13 cellular contexts compared by ENCODE assay signal in genomic region chr12:110739488-110739887, GRCh38. TPM values are rescaled to one million over a fixed set of nuclear protein-coding genes. Genes with fewer than 3 reads are reported as not detected.
DNase-seq lines count a peak whose midpoint lies in the region; ATAC-seq, FAIRE-seq and TF ChIP-seq lines count a peak whose summit lies in the region.
"Had no signal": no experiment of that assay in that cellular context is flagged by ENCODE, and none has a peak within 500 bp of the region (broad histone marks: within the 10 kb centered on the region; RNA-seq: fewer than 3 reads in every experiment).

No MANE protein-coding gene starts in this region.

- H3K9ac ChIP-seq in HUES48 (ENCODE audit: low read depth, low read length), result no peak overlapping the region
- no peak overlapping the region for H3K9ac ChIP-seq in K562 (ENCODE audit: insufficient read depth in 1 of 2, low read depth in 2 of 2, low read length in 2 of 2)
- H3K9ac ChIP-seq in neural cell (ENCODE audit: low read length), result no peak overlapping the region

- no peaks in the 10 kb centered on the region for H3K27me3 ChIP-seq in CD4-positive, alpha-beta T cell (ENCODE audit: control insufficient read depth, insufficient read depth, low read length)
- H3K27me3 ChIP-seq in HUES48 (ENCODE audit: control insufficient read depth, insufficient read depth, low read length), result no peaks in the 10 kb centered on the region
- H3K27me3 ChIP-seq in K562 (ENCODE audit: control insufficient read depth in 2 of 2, insufficient read depth in 2 of 2, low read length in 2 of 2), result no peaks in the 10 kb centered on the region
- H3K27me3 ChIP-seq in neural cell (ENCODE audit: insufficient read depth, low read depth, low read length), result no peaks in the 10 kb centered on the region
- H3K27me3 ChIP-seq: colonic mucosa had no signal

- no peak for TF ChIP-seq POLR2A in K562 (conservative IDR thresholded peaks at IDR 0.05)

- intact Hi-C loops in CD4-positive, alpha-beta T cell (cut with DNase I, micrococcal nuclease), result loop anchor here (5.0 to 10.0 kb wide), 3 partner anchors 85 to 237 kb away; partner anchors contain the start of genes RAD9B (in 1 of the 2) and VPS29 (in 1 of the 2)
- intact Hi-C loops in K562 (cut with micrococcal nuclease), result no loop called here

- no peak for TF ChIP-seq CTCF in CD4-positive, alpha-beta T cell (IDR thresholded peaks at IDR 0.05)
- TF ChIP-seq CTCF in K562 (IDR thresholded peaks at IDR 0.05 in 2 of 3, conservative IDR thresholded peaks at IDR 0.05 in 1 of 3; ENCODE audit: insufficient read depth in 2 of 3, low read depth in 1 of 3, low read length in 3 of 3), result no peak
- TF ChIP-seq CTCF in neural cell (IDR thresholded peaks at IDR 0.05; ENCODE audit: poor library complexity, severe bottlenecking), result no peak

- no TSS peak for BruUV-seq in K562 (replicated peaks; lab: Mats Ljungman, UMichigan)

- no peak for TF ChIP-seq EP300 in K562 (IDR thresholded peaks at IDR 0.05; ENCODE audit: low read length)
- no peak for TF ChIP-seq EP300 in neural cell (conservative IDR thresholded peaks at IDR 0.05; ENCODE audit: poor library complexity, severe bottlenecking)

- no peaks in the 10 kb centered on the region for H3K9me3 Mint-ChIP-seq in CD4-positive, alpha-beta T cell

- no peaks in the 10 kb centered on the region for H3F3A ChIP-seq in neural cell (ENCODE audit: insufficient read depth, low read length, poor library complexity, severe bottlenecking)

- peaks cover 3% of the 10 kb centered on the region for H3K9me1 ChIP-seq in K562 (ENCODE audit: control insufficient read depth, insufficient read depth, low read length)

- peaks cover 25% of the 10 kb centered on the region for H3K36me3 ChIP-seq in HUES48 (ENCODE audit: control insufficient read depth, insufficient read depth, low read length)
- peaks cover 58% of the 10 kb centered on the region for H3K36me3 ChIP-seq in K562 (ENCODE audit: control insufficient read depth, insufficient read depth, low read length)
- H3K36me3 ChIP-seq in neural cell (ENCODE audit: insufficient read depth, low read length), result no peaks in the 10 kb centered on the region
- H3K36me3 ChIP-seq: colonic mucosa had no signal

- in situ Hi-C loops in K562 (cut with MboI), result no loop called here

- H3K79me2 ChIP-seq in K562 (ENCODE audit: control insufficient read depth, insufficient read depth, low read length) (peaks cover 83% of the 10 kb centered on the region), neural cell (replicated peaks; ENCODE audit: insufficient read depth, low read length) (peaks cover 78% of the 10 kb centered on the region)

- peaks cover 85% of the 10 kb centered on the region for H3K4me1 Mint-ChIP-seq in CD4-positive, alpha-beta T cell (ENCODE audit: low read depth)

- peak overlapping the region; percentile 69 for H3K4me3 Mint-ChIP-seq in CD4-positive, alpha-beta T cell

- H4K20me1 ChIP-seq in K562 (replicated peaks; ENCODE audit: control insufficient read depth, insufficient read depth, low read length), result peaks cover 45% of the 10 kb centered on the region
- H4K20me1 ChIP-seq in neural cell (ENCODE audit: insufficient read depth), result peaks cover 7% of the 10 kb centered on the region

- FAIRE-seq in K562 (lab: Jason Lieb, UNC) (no peak), urothelium cell line (lab: Jason Lieb, UNC) (no peak)

- TF ChIP-seq RAD21 in K562 (CRISPR knock-in tag; conservative IDR thresholded peaks at IDR 0.05 in 1 of 2, IDR thresholded peaks at IDR 0.05 in 1 of 2), result no peak
- TF ChIP-seq RAD21 in neural cell (conservative IDR thresholded peaks at IDR 0.05), result no peak

- H3K4me1 ChIP-seq in HUES48 (ENCODE audit: control insufficient read depth, insufficient read depth, low read length) (peaks cover 26% of the 10 kb centered on the region), K562 (replicated peaks in 1 of 2; ENCODE audit: control insufficient read depth in 2 of 2, insufficient read depth in 2 of 2, low read length in 2 of 2) (peaks cover 27 to 38% of the 10 kb centered on the region in 2 experiments)

- ATAC-seq in CD4-positive, alpha-beta T cell (ENCODE audit: poor library complexity), result no peak
- ATAC-seq in K562, result no peak
- ATAC-seq in GM19395 (IDR thresholded peaks at IDR 0.05; ENCODE audit: unreplicated experiment), result no peak

- H3K4me3 ChIP-seq in HUES48 (ENCODE audit: low read depth, low read length) (peak overlapping the region; percentile 90), K562 (peak overlapping the region; percentile 13; the same call in 1 of the 2 replicates), neural cell (ENCODE audit: low read length) (peak overlapping the region; percentile 79)
- H3K4me3 ChIP-seq: colonic mucosa had no signal

- no peak overlapping the region for H3K27ac ChIP-seq in CD4-positive, alpha-beta T cell (ENCODE audit: low read depth, low read length)
- H3K27ac ChIP-seq in HUES48 (ENCODE audit: low read depth, low read length) (no peak overlapping the region), K562 (ENCODE audit: extremely low read depth, low read depth, low read length) (no peak overlapping the region), neural cell (ENCODE audit: low read length) (no peak overlapping the region)
- H3K27ac ChIP-seq: colonic mucosa had no signal

- H3K36me3 Mint-ChIP-seq in CD4-positive, alpha-beta T cell (ENCODE audit: low read depth), result peaks cover 55% of the 10 kb centered on the region

- H3K27me3 Mint-ChIP-seq in CD4-positive, alpha-beta T cell, result no peaks in the 10 kb centered on the region

- H3K27ac Mint-ChIP-seq in CD4-positive, alpha-beta T cell, result peak overlapping the region; percentile 98

- H3K9me3 ChIP-seq in CD4-positive, alpha-beta T cell (ENCODE audit: control insufficient read depth, low read length), result no peaks in the 10 kb centered on the region
- H3K9me3 ChIP-seq in HUES48 (ENCODE audit: control insufficient read depth, insufficient read depth, low read length), result no peaks in the 10 kb centered on the region
- H3K9me3 ChIP-seq in K562 (replicated peaks; ENCODE audit: control insufficient read depth, insufficient read depth, low read depth, low read length), result no peaks in the 10 kb centered on the region
- no peaks in the 10 kb centered on the region for H3K9me3 ChIP-seq in neural cell (ENCODE audit: low read length)
- H3K9me3 ChIP-seq: colonic mucosa had no signal

- 0% methylated on average over 1 of the region's 1 CpG for WGBS in K562 (ENCODE audit: insufficient coverage, low coverage, missing lambda C conversion rate)

- POLR2A ChIA-PET in CD4-positive, alpha-beta T cell (lab: Charles Lee), result interaction anchor here (1.1 kb wide), 1 partner anchor 290 kb away, joined by 3 read pairs; the partner anchor contains the start of gene ARPC3
- POLR2A ChIA-PET in K562 (lab: Yijun Ruan, JAX), result interaction anchor here (0.7 to 1.3 kb wide), 9 partner anchors 8 to 597 kb away, joined by 3 to 4 read pairs (median 3); partner anchors contain the start of gene CCDC63

- H2AFZ ChIP-seq in K562 (ENCODE audit: low read depth, low read length), result no peak overlapping the region
- H2AFZ ChIP-seq in neural cell (ENCODE audit: low read depth, low read length), result no peak overlapping the region

- no peak for DNase-seq in CD4-positive, alpha-beta T cell
- DNase-seq in K562 (ENCODE audit: extremely low read depth in 1 of 4, low spot score in 3 of 4) (no peak), NCI-H226 (no peak), nucleus accumbens (lab: John Stamatoyannopoulos, UW) (no peak), urothelium cell line (ENCODE audit: low spot score) (no peak)
- DNase-seq: activated CD4-positive, CD25-positive, alpha-beta regulatory T cell; colonic mucosa; GF-D8; NCI-H526; stimulated activated CD4-positive, alpha-beta T cell treated with anti-CD3 and anti-CD28 coated beads, Interleukin-4, amount 100 ng/mL, for 4 hours had no signal

- no peaks in the 10 kb centered on the region for H3K9me2 ChIP-seq in neural cell (ENCODE audit: insufficient read depth, low read length)

- CTCF ChIA-PET in CD4-positive, alpha-beta T cell (lab: Charles Lee), result interaction anchor here (0.9 to 1.8 kb wide), 2 partner anchors 8 to 290 kb away, joined by 3 to 6 read pairs; partner anchors contain the start of gene ARPC3
- CTCF ChIA-PET in K562 (lab: Yijun Ruan, JAX; ENCODE audit: low intra/inter-chr PET ratio), result no interaction called here

- H3K4me2 ChIP-seq in K562 (ENCODE audit: insufficient read depth, low read length) (peak overlapping the region; percentile 44; the same call in 1 of the 2 replicates), neural cell (ENCODE audit: low read length) (peak overlapping the region; percentile 10)

RNA-seq across cellular contexts. Expression of gene PPP1CC, which starts 3.2 kb away (rescaled TPM):
- 100 to 1,000 TPM; 146 to 150 TPM for total RNA-seq in CD4-positive, alpha-beta T cell
- total RNA-seq in K562 (2011; cell fraction: chromatin; rRNA removed; ENCODE audit: low replicate concordance), result 91.4 and 203 TPM in 2 replicates
- 57.5 and 69.1 TPM in 2 replicates for total RNA-seq in K562 (2011; cell fraction: nucleolus; rRNA removed)
- total RNA-seq in K562 (2011; cell fraction: nucleoplasm; rRNA removed), result 128 and 212 TPM in 2 replicates
- total RNA-seq in K562 (2014; rRNA removed) (153 and 181 TPM in 2 replicates), K562 (2014; rRNA removed; fragmentation: Illumina TruSeq; extraction: Trizol) (203 and 241 TPM in 2 replicates), K562 (2015; rRNA removed; fragmentation: Illumina TruSeq; extraction: Trizol) (182 and 195 TPM in 2 replicates), K562 (2021) (178 and 197 TPM in 2 replicates)
- polyA plus RNA-seq in K562 (2011; rRNA removed) (223 and 280 TPM in 2 replicates), K562 (2014; fragmentation: Illumina TruSeq; extraction: Trizol) (247 and 286 TPM in 2 replicates), K562 (2014; fragmentation: Nextera tagmentation; extraction: Ambion mirVana) (10 to 100 TPM; 67.4 to 76.3 TPM), K562 (2014; rRNA removed) (184 and 189 TPM in 2 replicates), neural cell (158 and 188 TPM in 2 replicates)
- 55.3 and 113 TPM in 2 replicates for polyA plus RNA-seq in K562 (2011; cell fraction: cytosol; rRNA removed)
- polyA plus RNA-seq in K562 (2011; cell fraction: nucleus; rRNA removed), result 73.0 and 117 TPM in 2 replicates
- polyA plus RNA-seq in K562 (2012), result 169 and 223 TPM in 2 replicates
- polyA minus RNA-seq in K562 (2011; rRNA and poly(A)+ RNA removed), result 168 and 213 TPM in 2 replicates
- polyA minus RNA-seq in K562 (2011; cell fraction: cytosol; rRNA and poly(A)+ RNA removed), result 76.7 and 92.6 TPM in 2 replicates
- polyA minus RNA-seq in K562 (2011; cell fraction: nucleus; rRNA and poly(A)+ RNA removed), result 44.8 and 82.3 TPM in 2 replicates
- polyA minus RNA-seq in neural cell, result 130 and 133 TPM in 2 replicates

RNA-seq across cellular contexts. Expression of gene HVCN1, which starts 50.6 kb away (rescaled TPM):
- 1 to 10 TPM; 3.9 to 4.1 TPM for total RNA-seq in CD4-positive, alpha-beta T cell
- total RNA-seq in K562 (2011; cell fraction: chromatin; rRNA removed; ENCODE audit: low replicate concordance), result 0.93 and 3.1 TPM in 2 replicates
- total RNA-seq in K562 (2011; cell fraction: nucleolus; rRNA removed), result 0.92 and 1.3 TPM in 2 replicates
- total RNA-seq in K562 (2011; cell fraction: nucleoplasm; rRNA removed), result 1.0 and 1.2 TPM in 2 replicates
- total RNA-seq in K562 (2014; rRNA removed) (0.50 and 1.4 TPM in 2 replicates), K562 (2014; rRNA removed; fragmentation: Illumina TruSeq; extraction: Trizol) (0.61 and 0.91 TPM in 2 replicates), K562 (2015; rRNA removed; fragmentation: Illumina TruSeq; extraction: Trizol) (1.0 and 1.6 TPM in 2 replicates), K562 (2021) (0.87 and 1.4 TPM in 2 replicates)
- polyA plus RNA-seq in K562 (2011; rRNA removed) (0.25 and 4.6 TPM in 2 replicates), K562 (2014; fragmentation: Illumina TruSeq; extraction: Trizol) (1.4 and 1.8 TPM in 2 replicates), K562 (2014; fragmentation: Nextera tagmentation; extraction: Ambion mirVana) (under 1 TPM; 0.21 to 0.24 TPM), K562 (2014; rRNA removed) (0.74 and 0.90 TPM in 2 replicates), neural cell (not detected in 2 replicates)
- polyA plus RNA-seq in K562 (2011; cell fraction: cytosol; rRNA removed), result 0.55 and 3.7 TPM in 2 replicates
- 0.54 and 2.5 TPM in 2 replicates for polyA plus RNA-seq in K562 (2011; cell fraction: nucleus; rRNA removed)
- 2.4 and 6.2 TPM in 2 replicates for polyA plus RNA-seq in K562 (2012)
- 0.42 and 2.5 TPM in 2 replicates for polyA minus RNA-seq in K562 (2011; rRNA and poly(A)+ RNA removed)
- 1.2 TPM in 1 of 2 replicates, not detected in the other for polyA minus RNA-seq in K562 (2011; cell fraction: cytosol; rRNA and poly(A)+ RNA removed)
- polyA minus RNA-seq in K562 (2011; cell fraction: nucleus; rRNA and poly(A)+ RNA removed), result 0.27 and 0.89 TPM in 2 replicates
- polyA minus RNA-seq in neural cell, result not detected in 2 replicates

Comparison
In these comparisons a context has a peak if more than half of its experiments do, and no peak if none do; other contexts are left out.
1. H3K4me3 ChIP-seq: peak in every context shown above with its lines; median percentile 90 in HUES48; 79 in neural cell; 13 in K562.